ENCODE assay signal across 1 cellular context in the genomic region with DNA sequence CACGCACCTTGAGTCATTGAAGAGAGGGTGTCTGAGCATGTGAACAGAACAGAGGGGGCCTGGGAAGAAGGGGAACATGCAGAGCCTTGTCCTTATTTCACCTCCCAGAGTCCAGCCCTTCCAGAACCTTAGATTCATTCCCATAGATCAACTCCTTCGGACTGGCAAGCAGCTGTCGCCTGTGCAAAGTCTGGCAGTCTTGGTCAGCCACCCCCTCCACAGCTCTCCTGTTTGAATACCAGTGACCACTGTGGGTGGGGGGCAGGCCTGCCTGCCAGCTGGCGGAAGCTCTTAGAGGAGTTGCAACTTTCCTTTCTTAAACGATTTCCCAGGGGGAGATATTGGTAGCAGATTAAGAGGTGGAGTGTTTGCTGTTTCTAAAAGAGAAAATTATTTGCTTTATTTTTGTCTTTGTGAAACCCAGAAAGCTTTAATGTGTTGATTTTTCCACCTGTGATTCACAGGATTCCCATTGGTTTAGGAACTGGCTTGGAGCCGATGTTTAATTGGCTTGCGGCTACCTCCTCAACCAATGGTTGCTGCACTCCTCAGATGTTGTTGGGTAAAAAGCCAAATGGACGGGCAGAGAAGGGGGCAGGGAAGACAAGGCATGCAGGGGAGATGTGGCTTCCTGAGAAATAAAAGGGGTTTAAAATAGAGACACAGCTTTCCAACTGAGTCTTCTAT.
TF ChIP-seq lines count a peak whose summit lies in the region.

No MANE protein-coding gene starts in this region.

TF ChIP-seq in H1, 55 proteins besides CTCF, POLR2A, EP300 and RAD21 (continued from another document):
- TF ChIP-seq YY1 (IDR thresholded peaks at IDR 0.05; ENCODE audit: low read depth, low read length) (no peak), NANOG (IDR thresholded peaks at IDR 0.05; ENCODE audit: insufficient read depth, low read depth, low read length, poor library complexity, severe bottlenecking) (no peak), PHF8 (conservative IDR thresholded peaks at IDR 0.05; ENCODE audit: low read depth, low read length) (no peak), CBX8 (IDR thresholded peaks at IDR 0.05; ENCODE audit: borderline replicate concordance, low read depth, low read length) (no peak), RNF2 (IDR thresholded peaks at IDR 0.05; ENCODE audit: borderline replicate concordance, low read depth, low read length, missing control alignments, poor library complexity, severe bottlenecking) (no peak), JUND (IDR thresholded peaks at IDR 0.05; ENCODE audit: low read length) (no peak), SIN3A (conservative IDR thresholded peaks at IDR 0.05 in 1 of 2, IDR thresholded peaks at IDR 0.05 in 1 of 2; ENCODE audit: low read depth in 1 of 2, low read length in 2 of 2) (no peak), EGR1 (IDR thresholded peaks at IDR 0.05; ENCODE audit: borderline replicate concordance, low read depth, low read length) (no peak), TCF12 (IDR thresholded peaks at IDR 0.05; ENCODE audit: low read depth, low read length) (no peak), ASH2L (IDR thresholded peaks at IDR 0.05; ENCODE audit: low read length) (no peak), CREB1 (IDR thresholded peaks at IDR 0.05) (peak; percentile 67), SP1 (IDR thresholded peaks at IDR 0.05; ENCODE audit: low read depth, low read length) (peak; percentile 70; the same call in 1 of the 2 replicates), MAFK (IDR thresholded peaks at IDR 0.05; ENCODE audit: low read depth, low read length) (no peak), TBP (IDR thresholded peaks at IDR 0.05; ENCODE audit: low read depth, low read length) (no peak), CHD1 (IDR thresholded peaks at IDR 0.05; ENCODE audit: low read depth, low read length) (no peak), FOSL1 (IDR thresholded peaks at IDR 0.05; ENCODE audit: insufficient read depth, low read depth, low read length) (no peak), CHD2 (IDR thresholded peaks at IDR 0.05; ENCODE audit: low read length) (peak; percentile 64), SP2 (IDR thresholded peaks at IDR 0.05; ENCODE audit: low read length) (no peak), SRF (IDR thresholded peaks at IDR 0.05; ENCODE audit: low read depth, low read length) (no peak), RFX5 (IDR thresholded peaks at IDR 0.05; ENCODE audit: borderline replicate concordance, low read depth, low read length) (peak; percentile 97), HDAC6 (IDR thresholded peaks at IDR 0.05; ENCODE audit: low read depth, low read length) (no peak)
- TF ChIP-seq, protein P1, sequence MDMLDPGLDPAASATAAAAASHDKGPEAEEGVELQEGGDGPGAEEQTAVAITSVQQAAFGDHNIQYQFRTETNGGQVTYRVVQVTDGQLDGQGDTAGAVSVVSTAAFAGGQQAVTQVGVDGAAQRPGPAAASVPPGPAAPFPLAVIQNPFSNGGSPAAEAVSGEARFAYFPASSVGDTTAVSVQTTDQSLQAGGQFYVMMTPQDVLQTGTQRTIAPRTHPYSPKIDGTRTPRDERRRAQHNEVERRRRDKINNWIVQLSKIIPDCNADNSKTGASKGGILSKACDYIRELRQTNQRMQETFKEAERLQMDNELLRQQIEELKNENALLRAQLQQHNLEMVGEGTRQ (IDR thresholded peaks at IDR 0.05; ENCODE audit: low read length), result no peak
- TF ChIP-seq, protein P2, sequence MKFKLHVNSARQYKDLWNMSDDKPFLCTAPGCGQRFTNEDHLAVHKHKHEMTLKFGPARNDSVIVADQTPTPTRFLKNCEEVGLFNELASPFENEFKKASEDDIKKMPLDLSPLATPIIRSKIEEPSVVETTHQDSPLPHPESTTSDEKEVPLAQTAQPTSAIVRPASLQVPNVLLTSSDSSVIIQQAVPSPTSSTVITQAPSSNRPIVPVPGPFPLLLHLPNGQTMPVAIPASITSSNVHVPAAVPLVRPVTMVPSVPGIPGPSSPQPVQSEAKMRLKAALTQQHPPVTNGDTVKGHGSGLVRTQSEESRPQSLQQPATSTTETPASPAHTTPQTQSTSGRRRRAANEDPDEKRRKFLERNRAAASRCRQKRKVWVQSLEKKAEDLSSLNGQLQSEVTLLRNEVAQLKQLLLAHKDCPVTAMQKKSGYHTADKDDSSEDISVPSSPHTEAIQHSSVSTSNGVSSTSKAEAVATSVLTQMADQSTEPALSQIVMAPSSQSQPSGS (IDR thresholded peaks at IDR 0.05; ENCODE audit: low read length), result no peak
- TF ChIP-seq, protein P3, sequence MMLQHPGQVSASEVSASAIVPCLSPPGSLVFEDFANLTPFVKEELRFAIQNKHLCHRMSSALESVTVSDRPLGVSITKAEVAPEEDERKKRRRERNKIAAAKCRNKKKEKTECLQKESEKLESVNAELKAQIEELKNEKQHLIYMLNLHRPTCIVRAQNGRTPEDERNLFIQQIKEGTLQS (IDR thresholded peaks at IDR 0.05; ENCODE audit: insufficient read depth, low read depth, low read length), result no peak
- TF ChIP-seq, protein P4, sequence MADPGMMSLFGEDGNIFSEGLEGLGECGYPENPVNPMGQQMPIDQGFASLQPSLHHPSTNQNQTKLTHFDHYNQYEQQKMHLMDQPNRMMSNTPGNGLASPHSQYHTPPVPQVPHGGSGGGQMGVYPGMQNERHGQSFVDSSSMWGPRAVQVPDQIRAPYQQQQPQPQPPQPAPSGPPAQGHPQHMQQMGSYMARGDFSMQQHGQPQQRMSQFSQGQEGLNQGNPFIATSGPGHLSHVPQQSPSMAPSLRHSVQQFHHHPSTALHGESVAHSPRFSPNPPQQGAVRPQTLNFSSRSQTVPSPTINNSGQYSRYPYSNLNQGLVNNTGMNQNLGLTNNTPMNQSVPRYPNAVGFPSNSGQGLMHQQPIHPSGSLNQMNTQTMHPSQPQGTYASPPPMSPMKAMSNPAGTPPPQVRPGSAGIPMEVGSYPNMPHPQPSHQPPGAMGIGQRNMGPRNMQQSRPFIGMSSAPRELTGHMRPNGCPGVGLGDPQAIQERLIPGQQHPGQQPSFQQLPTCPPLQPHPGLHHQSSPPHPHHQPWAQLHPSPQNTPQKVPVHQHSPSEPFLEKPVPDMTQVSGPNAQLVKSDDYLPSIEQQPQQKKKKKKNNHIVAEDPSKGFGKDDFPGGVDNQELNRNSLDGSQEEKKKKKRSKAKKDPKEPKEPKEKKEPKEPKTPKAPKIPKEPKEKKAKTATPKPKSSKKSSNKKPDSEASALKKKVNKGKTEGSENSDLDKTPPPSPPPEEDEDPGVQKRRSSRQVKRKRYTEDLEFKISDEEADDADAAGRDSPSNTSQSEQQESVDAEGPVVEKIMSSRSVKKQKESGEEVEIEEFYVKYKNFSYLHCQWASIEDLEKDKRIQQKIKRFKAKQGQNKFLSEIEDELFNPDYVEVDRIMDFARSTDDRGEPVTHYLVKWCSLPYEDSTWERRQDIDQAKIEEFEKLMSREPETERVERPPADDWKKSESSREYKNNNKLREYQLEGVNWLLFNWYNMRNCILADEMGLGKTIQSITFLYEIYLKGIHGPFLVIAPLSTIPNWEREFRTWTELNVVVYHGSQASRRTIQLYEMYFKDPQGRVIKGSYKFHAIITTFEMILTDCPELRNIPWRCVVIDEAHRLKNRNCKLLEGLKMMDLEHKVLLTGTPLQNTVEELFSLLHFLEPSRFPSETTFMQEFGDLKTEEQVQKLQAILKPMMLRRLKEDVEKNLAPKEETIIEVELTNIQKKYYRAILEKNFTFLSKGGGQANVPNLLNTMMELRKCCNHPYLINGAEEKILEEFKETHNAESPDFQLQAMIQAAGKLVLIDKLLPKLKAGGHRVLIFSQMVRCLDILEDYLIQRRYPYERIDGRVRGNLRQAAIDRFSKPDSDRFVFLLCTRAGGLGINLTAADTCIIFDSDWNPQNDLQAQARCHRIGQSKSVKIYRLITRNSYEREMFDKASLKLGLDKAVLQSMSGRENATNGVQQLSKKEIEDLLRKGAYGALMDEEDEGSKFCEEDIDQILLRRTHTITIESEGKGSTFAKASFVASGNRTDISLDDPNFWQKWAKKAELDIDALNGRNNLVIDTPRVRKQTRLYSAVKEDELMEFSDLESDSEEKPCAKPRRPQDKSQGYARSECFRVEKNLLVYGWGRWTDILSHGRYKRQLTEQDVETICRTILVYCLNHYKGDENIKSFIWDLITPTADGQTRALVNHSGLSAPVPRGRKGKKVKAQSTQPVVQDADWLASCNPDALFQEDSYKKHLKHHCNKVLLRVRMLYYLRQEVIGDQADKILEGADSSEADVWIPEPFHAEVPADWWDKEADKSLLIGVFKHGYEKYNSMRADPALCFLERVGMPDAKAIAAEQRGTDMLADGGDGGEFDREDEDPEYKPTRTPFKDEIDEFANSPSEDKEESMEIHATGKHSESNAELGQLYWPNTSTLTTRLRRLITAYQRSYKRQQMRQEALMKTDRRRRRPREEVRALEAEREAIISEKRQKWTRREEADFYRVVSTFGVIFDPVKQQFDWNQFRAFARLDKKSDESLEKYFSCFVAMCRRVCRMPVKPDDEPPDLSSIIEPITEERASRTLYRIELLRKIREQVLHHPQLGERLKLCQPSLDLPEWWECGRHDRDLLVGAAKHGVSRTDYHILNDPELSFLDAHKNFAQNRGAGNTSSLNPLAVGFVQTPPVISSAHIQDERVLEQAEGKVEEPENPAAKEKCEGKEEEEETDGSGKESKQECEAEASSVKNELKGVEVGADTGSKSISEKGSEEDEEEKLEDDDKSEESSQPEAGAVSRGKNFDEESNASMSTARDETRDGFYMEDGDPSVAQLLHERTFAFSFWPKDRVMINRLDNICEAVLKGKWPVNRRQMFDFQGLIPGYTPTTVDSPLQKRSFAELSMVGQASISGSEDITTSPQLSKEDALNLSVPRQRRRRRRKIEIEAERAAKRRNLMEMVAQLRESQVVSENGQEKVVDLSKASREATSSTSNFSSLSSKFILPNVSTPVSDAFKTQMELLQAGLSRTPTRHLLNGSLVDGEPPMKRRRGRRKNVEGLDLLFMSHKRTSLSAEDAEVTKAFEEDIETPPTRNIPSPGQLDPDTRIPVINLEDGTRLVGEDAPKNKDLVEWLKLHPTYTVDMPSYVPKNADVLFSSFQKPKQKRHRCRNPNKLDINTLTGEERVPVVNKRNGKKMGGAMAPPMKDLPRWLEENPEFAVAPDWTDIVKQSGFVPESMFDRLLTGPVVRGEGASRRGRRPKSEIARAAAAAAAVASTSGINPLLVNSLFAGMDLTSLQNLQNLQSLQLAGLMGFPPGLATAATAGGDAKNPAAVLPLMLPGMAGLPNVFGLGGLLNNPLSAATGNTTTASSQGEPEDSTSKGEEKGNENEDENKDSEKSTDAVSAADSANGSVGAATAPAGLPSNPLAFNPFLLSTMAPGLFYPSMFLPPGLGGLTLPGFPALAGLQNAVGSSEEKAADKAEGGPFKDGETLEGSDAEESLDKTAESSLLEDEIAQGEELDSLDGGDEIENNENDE (IDR thresholded peaks at IDR 0.05; ENCODE audit: insufficient replicate concordance, low read length), result no peak
TF ChIP-seq in H1: peak in this region for 4.
